13 cellular contexts compared by ENCODE assay signal in genomic region chr11:1661454-1662269, GRCh38. TPM values are rescaled to one million over a fixed set of nuclear protein-coding genes. Genes with fewer than 3 reads are reported as not detected.
DNase-seq lines count a peak whose midpoint lies in the region; ATAC-seq, FAIRE-seq and TF ChIP-seq lines count a peak whose summit lies in the region.
"Not testable (repeated sequence)": the region's sequence is repeated elsewhere in the genome, so short reads cannot be mapped to it uniquely, and the experiment has no call there.
"Had no signal": no experiment of that assay in that cellular context is flagged by ENCODE, and none has a peak within 500 bp of the region (broad histone marks: within the 10 kb centered on the region; RNA-seq: fewer than 3 reads in every experiment).

No MANE protein-coding gene starts in this region.

- ATAC-seq in WTC11 = not testable (repeated sequence)
- ATAC-seq in right lobe of liver (peak; percentile 64 to 80 (median 70)), natural killer cell (peak; percentile 58 to 66 (median 62))
- ATAC-seq in stimulated activated effector memory CD8-positive, alpha-beta T cell treated with anti-CD3 and anti-CD28 coated beads, Interleukin-12 subunit alpha, Interleukin-12 subunit beta, amount 100 ng/mL, for 72 hours = peak; percentile 39

- H3K27me3 ChIP-seq in right lobe of liver = not testable (repeated sequence)

- not testable (repeated sequence) for H3K27me3 Mint-ChIP-seq in WTC11 (ENCODE audit: low read depth)
- H3K27me3 Mint-ChIP-seq in chondrocyte (ENCODE audit: low read depth) (peaks cover 27% of the 10 kb centered on the region), immature natural killer cell (ENCODE audit: low read depth in 3 of 3) (peaks cover 12 to 17% (median 13%) of the 10 kb centered on the region in 3 donors), natural killer cell (ENCODE audit: low read depth in 2 of 2) (peaks cover 8 to 23% of the 10 kb centered on the region in 2 donors)

- TF ChIP-seq CTCF in WTC11 (IDR thresholded peaks at IDR 0.05); chondrocyte (IDR thresholded peaks at IDR 0.05); right lobe of liver (IDR thresholded peaks at IDR 0.05); natural killer cell (IDR thresholded peaks at IDR 0.05): not testable (repeated sequence)

- DNase-seq in GM12892 (ENCODE audit: insufficient read length); WTC11 (ENCODE audit: low spot score); stimulated activated effector memory CD8-positive, alpha-beta T cell treated with anti-CD3 and anti-CD28 coated beads, Interleukin-12 subunit alpha, Interleukin-12 subunit beta, amount 100 ng/mL, for 72 hours (ENCODE audit: low spot score in 2 of 2): not testable (repeated sequence)
- DNase-seq in chondrocyte (ENCODE audit: low spot score) = peak; percentile 27
- DNase-seq in immature natural killer cell = peak; percentile 25 to 43 (median 27)
- peak; percentile 76 to 88 (median 86) for DNase-seq in right lobe of liver
- peak; percentile 44 for DNase-seq in natural killer cell

- not testable (repeated sequence) for H3K36me3 ChIP-seq in right lobe of liver

- H3K36me3 Mint-ChIP-seq in WTC11; chondrocyte (ENCODE audit: low read depth); immature natural killer cell; natural killer cell; stimulated activated effector memory CD8-positive, alpha-beta T cell treated with anti-CD3 and anti-CD28 coated beads, Interleukin-12 subunit alpha, Interleukin-12 subunit beta, amount 100 ng/mL, for 72 hours: not testable (repeated sequence)

- H3K4me1 Mint-ChIP-seq in WTC11; chondrocyte (ENCODE audit: low read depth): not testable (repeated sequence)
- H3K4me1 Mint-ChIP-seq in immature natural killer cell (peaks cover 32 to 45% of the 10 kb centered on the region in 2 donors), natural killer cell (peaks cover 32 to 40% of the 10 kb centered on the region in 2 donors)
- H3K4me1 Mint-ChIP-seq in stimulated activated effector memory CD8-positive, alpha-beta T cell treated with anti-CD3 and anti-CD28 coated beads, Interleukin-12 subunit alpha, Interleukin-12 subunit beta, amount 100 ng/mL, for 72 hours = peaks cover 16% of the 10 kb centered on the region

- H3K27ac ChIP-seq in right lobe of liver = peak overlapping the region; percentile 54 to 80 (median 76)

- intact Hi-C loops in right lobe of liver (cut with DNase I) = not testable (repeated sequence)
- intact Hi-C loops in natural killer cell (cut with micrococcal nuclease) = loop anchor here (2.0 kb wide), 1 partner anchor 29 kb away; no protein-coding TSS in a partner anchor

- H3K4me3 ChIP-seq in right lobe of liver = peak overlapping the region in 1 of 3 donors; percentile 37

- peaks cover 0 to 10% (median 0%) of the 10 kb centered on the region in 4 donors for H3K4me1 ChIP-seq in right lobe of liver

- H3K9me3 ChIP-seq in right lobe of liver = not testable (repeated sequence)

- peak; percentile 70 for FAIRE-seq in GM12892 (lab: Jason Lieb, UNC)

- POLR2A ChIA-PET in WTC11 (lab: Charles Lee) = not testable (repeated sequence)

- H3K9me3 Mint-ChIP-seq in WTC11; chondrocyte (ENCODE audit: low read depth); immature natural killer cell; natural killer cell; stimulated activated effector memory CD8-positive, alpha-beta T cell treated with anti-CD3 and anti-CD28 coated beads, Interleukin-12 subunit alpha, Interleukin-12 subunit beta, amount 100 ng/mL, for 72 hours: not testable (repeated sequence)

- CTCF ChIA-PET in WTC11 (lab: Charles Lee) = not testable (repeated sequence)

- WGBS in right lobe of liver (ENCODE audit: insufficient coverage, low coverage, low lambda C conversion rate, missing lambda C conversion rate) = 17% methylated on average over 1 of the region's 25 CpGs

- TF ChIP-seq POLR2A in GM12892 (IDR thresholded peaks at IDR 0.05; ENCODE audit: low read depth, low read length) = not testable (repeated sequence)
- peak; percentile 30 for TF ChIP-seq POLR2A in right lobe of liver (IDR thresholded peaks at IDR 0.05)

- H3K27ac Mint-ChIP-seq in WTC11; stimulated activated effector memory CD8-positive, alpha-beta T cell treated with anti-CD3 and anti-CD28 coated beads, Interleukin-12 subunit alpha, Interleukin-12 subunit beta, amount 100 ng/mL, for 72 hours: not testable (repeated sequence)
- H3K27ac Mint-ChIP-seq in chondrocyte (ENCODE audit: unreplicated experiment) (peak overlapping the region; percentile 49), immature natural killer cell (peak overlapping the region in 2 of 6 donors; percentile 66 to 74), natural killer cell (peak overlapping the region; percentile 61 to 83)

- not testable (repeated sequence) for H3K4me3 Mint-ChIP-seq in WTC11; chondrocyte (ENCODE audit: unreplicated experiment); stimulated activated effector memory CD8-positive, alpha-beta T cell treated with anti-CD3 and anti-CD28 coated beads, Interleukin-12 subunit alpha, Interleukin-12 subunit beta, amount 100 ng/mL, for 72 hours
- peak overlapping the region in 3 of 5 donors; percentile 52 to 58 (median 55) for H3K4me3 Mint-ChIP-seq in immature natural killer cell
- peak overlapping the region; percentile 65 for H3K4me3 Mint-ChIP-seq in natural killer cell

TF ChIP-seq in WTC11, 78 proteins besides CTCF, POLR2A, EP300 and RAD21:
- peak; percentile 77 for TF ChIP-seq GABPB1 (CRISPR knock-in tag; IDR thresholded peaks at IDR 0.05)

RNA-seq across cellular contexts. Expression of gene KRTAP5-5, which starts 32.1 kb away (rescaled TPM):
- polyA plus RNA-seq in GM12892 (2012; ENCODE audit: missing spikeins) = not detected
- total RNA-seq in WTC11 (2021) (not detected in 3 replicates), chondrocyte (not detected in 3 replicates), right lobe of liver (not detected), natural killer cell (not detected)
- not detected for polyA plus RNA-seq in immature natural killer cell
- total RNA-seq: CD8-positive, alpha-beta T cell; HFFc6; HT1080; LHCN-M2; MCF 10A had no signal
- polyA plus RNA-seq: A549 had no signal

RNA-seq across cellular contexts. Expression of gene KRTAP5-6, which starts 35.3 kb away (rescaled TPM):
- polyA plus RNA-seq in GM12892 (2012; ENCODE audit: missing spikeins) = not detected
- 0.35 TPM in 1 of 3 replicates, not detected in the others for total RNA-seq in WTC11 (2021)
- not detected in 3 replicates for total RNA-seq in chondrocyte
- not detected for polyA plus RNA-seq in immature natural killer cell
- total RNA-seq in right lobe of liver = 1 to 10 TPM in 3 of 6 experiments, under 1 TPM in 2, not detected in 1; 0.79 to 1.5 (median 1.2) TPM
- total RNA-seq in natural killer cell = not detected
- total RNA-seq: CD8-positive, alpha-beta T cell; HFFc6; HT1080; LHCN-M2; MCF 10A had no signal
- polyA plus RNA-seq: A549 had no signal

RNA-seq across cellular contexts. Expression of gene KRTAP5-4, which starts 39.7 kb away (rescaled TPM):
- not detected for polyA plus RNA-seq in GM12892 (2012; ENCODE audit: missing spikeins)
- total RNA-seq in WTC11 (2021) (not detected in 3 replicates), chondrocyte (not detected in 3 replicates), right lobe of liver (not detected), natural killer cell (not detected)
- polyA plus RNA-seq in immature natural killer cell = not detected
- total RNA-seq: CD8-positive, alpha-beta T cell; HFFc6; HT1080; LHCN-M2; MCF 10A had no signal
- polyA plus RNA-seq: A549 had no signal

RNA-seq across cellular contexts. Expression of gene KRTAP5-3, which starts 53.4 kb away (rescaled TPM):
- not detected for polyA plus RNA-seq in GM12892 (2012; ENCODE audit: missing spikeins)
- total RNA-seq in WTC11 (2021) = not detected in 3 replicates
- not detected in 3 replicates for total RNA-seq in chondrocyte
- polyA plus RNA-seq in immature natural killer cell = not detected
- not detected for total RNA-seq in right lobe of liver
- total RNA-seq in natural killer cell = not detected
- total RNA-seq: CD8-positive, alpha-beta T cell; HFFc6; HT1080; LHCN-M2; MCF 10A had no signal
- polyA plus RNA-seq: A549 had no signal
